8 cellular contexts compared by ENCODE assay signal in the genomic region with DNA sequence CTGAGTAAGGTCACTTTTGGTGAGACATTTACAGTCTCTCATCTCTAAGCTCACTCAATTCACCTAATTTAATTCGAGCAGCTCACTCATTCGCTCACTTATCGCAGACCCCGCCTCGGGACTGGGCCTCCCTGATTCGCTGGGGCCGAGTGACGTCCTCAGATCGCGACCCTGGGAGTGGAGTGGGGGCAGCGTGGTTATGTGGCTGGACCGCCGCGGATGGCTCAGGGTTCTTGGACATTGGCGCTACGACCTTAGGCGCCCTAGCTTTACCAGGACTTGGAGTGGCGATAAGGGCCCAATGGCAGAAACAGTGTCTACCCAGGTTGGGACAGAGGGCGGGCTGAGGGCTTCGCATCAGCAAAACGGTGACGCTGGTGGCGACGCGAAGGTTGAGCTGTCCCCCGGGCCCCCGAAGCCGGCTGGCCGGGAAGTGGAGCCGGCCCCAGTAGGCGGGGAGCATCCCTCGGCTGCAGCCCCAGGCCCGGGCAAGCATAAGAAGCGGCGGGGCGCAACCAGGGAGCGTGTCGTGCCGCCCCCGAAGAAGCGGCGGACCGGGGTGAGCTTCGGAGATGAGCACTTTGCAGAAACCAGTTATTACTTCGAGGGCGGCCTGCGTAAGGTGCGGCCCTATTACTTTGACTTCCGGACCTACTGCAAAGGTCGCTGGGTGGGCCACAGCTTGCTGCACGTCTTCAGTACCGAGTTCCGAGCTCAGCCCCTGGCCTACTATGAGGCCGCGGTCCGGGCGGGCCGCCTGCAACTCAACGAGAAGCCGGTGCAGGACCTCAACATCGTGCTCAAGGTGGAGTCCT. TPM values are rescaled to one million over a fixed set of nuclear protein-coding genes. Genes with fewer than 3 reads are reported as not detected.
A peak's percentile ranks its signal among the peaks of the same experiment; 100 is the strongest.
DNase-seq lines count a peak whose midpoint lies in the region; ATAC-seq, FAIRE-seq and TF ChIP-seq lines count a peak whose summit lies in the region.

A gene with protein sequence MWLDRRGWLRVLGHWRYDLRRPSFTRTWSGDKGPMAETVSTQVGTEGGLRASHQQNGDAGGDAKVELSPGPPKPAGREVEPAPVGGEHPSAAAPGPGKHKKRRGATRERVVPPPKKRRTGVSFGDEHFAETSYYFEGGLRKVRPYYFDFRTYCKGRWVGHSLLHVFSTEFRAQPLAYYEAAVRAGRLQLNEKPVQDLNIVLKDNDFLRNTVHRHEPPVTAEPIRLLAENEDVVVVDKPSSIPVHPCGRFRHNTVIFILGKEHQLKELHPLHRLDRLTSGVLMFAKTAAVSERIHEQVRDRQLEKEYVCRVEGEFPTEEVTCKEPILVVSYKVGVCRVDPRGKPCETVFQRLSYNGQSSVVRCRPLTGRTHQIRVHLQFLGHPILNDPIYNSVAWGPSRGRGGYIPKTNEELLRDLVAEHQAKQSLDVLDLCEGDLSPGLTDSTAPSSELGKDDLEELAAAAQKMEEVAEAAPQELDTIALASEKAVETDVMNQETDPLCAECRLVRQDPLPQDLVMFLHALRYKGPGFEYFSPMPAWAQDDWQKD (plus strand): TSS at position 161 of the 815 bp plus-strand sequence. CDS start 39 bp downstream, at position 200.

- peaks cover 13% of the 10 kb centered on the region for H3K36me3 Mint-ChIP-seq in activated T-cell treated with anti-CD3 and anti-CD28 coated beads, Interleukin-2, amount 50 U/mL, for 4 hours (ENCODE audit: insufficient read depth)

- peak within 1 kb of the TSS; percentile 74 to 94 (median 84) for H3K4me3 ChIP-seq in esophagus muscularis mucosa

- FAIRE-seq in RCC 7860 (lab: Jason Lieb, UNC), result peak; percentile 61

- peak within 1 kb of the TSS; percentile 91 for H3K4me3 Mint-ChIP-seq in activated T-cell treated with anti-CD3 and anti-CD28 coated beads, Interleukin-2, amount 50 U/mL, for 4 hours

- ATAC-seq in GM21515 (IDR thresholded peaks at IDR 0.05; ENCODE audit: unreplicated experiment), result peak; percentile 49
- ATAC-seq in activated T-cell treated with anti-CD3 and anti-CD28 coated beads, Interleukin-2, amount 50 U/mL, for 4 hours, result peak; percentile 71 to 73

- intact Hi-C loops in esophagus muscularis mucosa (cut with DNase I), result loop anchor here (10.0 kb wide), 1 partner anchor 185 kb away; a partner anchor contains a TSS

- peak in 1 of 3 experiments; percentile 7 for TF ChIP-seq CTCF in esophagus muscularis mucosa (IDR thresholded peaks at IDR 0.05)

- TF ChIP-seq POLR2A in esophagus muscularis mucosa (IDR thresholded peaks at IDR 0.05; ENCODE audit: low read depth), result peak; percentile 44

- H3K27me3 Mint-ChIP-seq in activated T-cell treated with anti-CD3 and anti-CD28 coated beads, Interleukin-2, amount 50 U/mL, for 4 hours (ENCODE audit: low read depth), result no peaks in the 10 kb centered on the region

- peaks cover 31% of the 10 kb centered on the region for H3K4me1 Mint-ChIP-seq in activated T-cell treated with anti-CD3 and anti-CD28 coated beads, Interleukin-2, amount 50 U/mL, for 4 hours (ENCODE audit: low read depth)

- DNase-seq in COLO829 (ENCODE audit: low spot score) (peak; percentile 66), RCC 7860 (ENCODE audit: low spot score) (peak; percentile 69), esophagus muscularis mucosa (ENCODE audit: extremely low spot score) (peak; percentile 98), myocyte (ENCODE audit: low read depth) (peak; percentile 96)
- peak; percentile 89 for DNase-seq in activated T-cell treated with anti-CD3 and anti-CD28 coated beads, Interleukin-2, amount 50 U/mL, for 4 hours
- peak; percentile 93 for DNase-seq in stimulated activated CD8-positive, alpha-beta memory T cell treated with anti-CD3 and anti-CD28 coated beads, Interleukin-7, amount 100 ng/mL, for 24 hours (ENCODE audit: low read depth)

- no peaks in the 10 kb centered on the region for H3K9me3 Mint-ChIP-seq in activated T-cell treated with anti-CD3 and anti-CD28 coated beads, Interleukin-2, amount 50 U/mL, for 4 hours

- no peaks in the 10 kb centered on the region for H3K27me3 ChIP-seq in esophagus muscularis mucosa

- peaks cover 16 to 35% (median 29%) of the 10 kb centered on the region in 4 donors for H3K4me1 ChIP-seq in esophagus muscularis mucosa

- no peak for TF ChIP-seq EP300 in esophagus muscularis mucosa (IDR thresholded peaks at IDR 0.05)

- WGBS in esophagus muscularis mucosa, result under 1% methylated on average over 17 of the region's 61 CpGs

- H3K9me3 ChIP-seq in KOPT-K1 (ENCODE audit: insufficient read depth, low read length, poor library complexity, severe bottlenecking) (no peaks in the 10 kb centered on the region), esophagus muscularis mucosa (no peaks in the 10 kb centered on the region)

- H3K27ac ChIP-seq in KOPT-K1 (ENCODE audit: low read depth, low read length, poor library complexity, severe bottlenecking) (peak within 1 kb of the TSS; percentile 57), esophagus muscularis mucosa (replicated peaks in 1 of 4) (peak within 1 kb of the TSS; percentile 75 to 93 (median 86))

- H3K36me3 ChIP-seq in KOPT-K1 (ENCODE audit: insufficient read depth, low read length), result peaks cover 26% of the 10 kb centered on the region
- peaks cover 17 to 31% (median 28%) of the 10 kb centered on the region in 4 donors for H3K36me3 ChIP-seq in esophagus muscularis mucosa

RNA-seq across cellular contexts. Expression of the gene that starts here (rescaled TPM):
- total RNA-seq in activated T-cell treated with anti-CD3 and anti-CD28 coated beads, Interleukin-2, amount 50 U/mL, for 4 hours, result 10 to 100 TPM; 33.3 to 41.1 (median 37.0) TPM
- total RNA-seq in esophagus muscularis mucosa, result 10 to 100 TPM in 3 of 4 donors, 1 to 10 TPM in 1; 8.7 to 13.5 (median 10.6) TPM
- total RNA-seq in myocyte, result 5.9 and 11.7 TPM in 2 replicates
- polyA plus RNA-seq in myocyte (2012), result 8.2 TPM

Comparison
In these comparisons a context has a peak if more than half of its experiments do, and no peak if none do; other contexts are left out.
1. Peak in every context shown above with its lines: DNase-seq, ATAC-seq, H3K4me3 ChIP-seq and H3K27ac ChIP-seq.